ENCODE assay signal across 1 cellular context in genomic region chr12:49902399-49903350, GRCh38.
TF ChIP-seq lines count a peak whose summit lies in the region.

No MANE protein-coding gene starts in this region.

TF ChIP-seq in GM23338, 12 proteins besides CTCF, POLR2A, EP300 and RAD21 (continued from another document):
- TF ChIP-seq ETS1 (IDR thresholded peaks at IDR 0.05): no peak
- TF ChIP-seq REST (IDR thresholded peaks at IDR 0.05; ENCODE audit: unreplicated experiment): no peak
- TF ChIP-seq, protein P1, sequence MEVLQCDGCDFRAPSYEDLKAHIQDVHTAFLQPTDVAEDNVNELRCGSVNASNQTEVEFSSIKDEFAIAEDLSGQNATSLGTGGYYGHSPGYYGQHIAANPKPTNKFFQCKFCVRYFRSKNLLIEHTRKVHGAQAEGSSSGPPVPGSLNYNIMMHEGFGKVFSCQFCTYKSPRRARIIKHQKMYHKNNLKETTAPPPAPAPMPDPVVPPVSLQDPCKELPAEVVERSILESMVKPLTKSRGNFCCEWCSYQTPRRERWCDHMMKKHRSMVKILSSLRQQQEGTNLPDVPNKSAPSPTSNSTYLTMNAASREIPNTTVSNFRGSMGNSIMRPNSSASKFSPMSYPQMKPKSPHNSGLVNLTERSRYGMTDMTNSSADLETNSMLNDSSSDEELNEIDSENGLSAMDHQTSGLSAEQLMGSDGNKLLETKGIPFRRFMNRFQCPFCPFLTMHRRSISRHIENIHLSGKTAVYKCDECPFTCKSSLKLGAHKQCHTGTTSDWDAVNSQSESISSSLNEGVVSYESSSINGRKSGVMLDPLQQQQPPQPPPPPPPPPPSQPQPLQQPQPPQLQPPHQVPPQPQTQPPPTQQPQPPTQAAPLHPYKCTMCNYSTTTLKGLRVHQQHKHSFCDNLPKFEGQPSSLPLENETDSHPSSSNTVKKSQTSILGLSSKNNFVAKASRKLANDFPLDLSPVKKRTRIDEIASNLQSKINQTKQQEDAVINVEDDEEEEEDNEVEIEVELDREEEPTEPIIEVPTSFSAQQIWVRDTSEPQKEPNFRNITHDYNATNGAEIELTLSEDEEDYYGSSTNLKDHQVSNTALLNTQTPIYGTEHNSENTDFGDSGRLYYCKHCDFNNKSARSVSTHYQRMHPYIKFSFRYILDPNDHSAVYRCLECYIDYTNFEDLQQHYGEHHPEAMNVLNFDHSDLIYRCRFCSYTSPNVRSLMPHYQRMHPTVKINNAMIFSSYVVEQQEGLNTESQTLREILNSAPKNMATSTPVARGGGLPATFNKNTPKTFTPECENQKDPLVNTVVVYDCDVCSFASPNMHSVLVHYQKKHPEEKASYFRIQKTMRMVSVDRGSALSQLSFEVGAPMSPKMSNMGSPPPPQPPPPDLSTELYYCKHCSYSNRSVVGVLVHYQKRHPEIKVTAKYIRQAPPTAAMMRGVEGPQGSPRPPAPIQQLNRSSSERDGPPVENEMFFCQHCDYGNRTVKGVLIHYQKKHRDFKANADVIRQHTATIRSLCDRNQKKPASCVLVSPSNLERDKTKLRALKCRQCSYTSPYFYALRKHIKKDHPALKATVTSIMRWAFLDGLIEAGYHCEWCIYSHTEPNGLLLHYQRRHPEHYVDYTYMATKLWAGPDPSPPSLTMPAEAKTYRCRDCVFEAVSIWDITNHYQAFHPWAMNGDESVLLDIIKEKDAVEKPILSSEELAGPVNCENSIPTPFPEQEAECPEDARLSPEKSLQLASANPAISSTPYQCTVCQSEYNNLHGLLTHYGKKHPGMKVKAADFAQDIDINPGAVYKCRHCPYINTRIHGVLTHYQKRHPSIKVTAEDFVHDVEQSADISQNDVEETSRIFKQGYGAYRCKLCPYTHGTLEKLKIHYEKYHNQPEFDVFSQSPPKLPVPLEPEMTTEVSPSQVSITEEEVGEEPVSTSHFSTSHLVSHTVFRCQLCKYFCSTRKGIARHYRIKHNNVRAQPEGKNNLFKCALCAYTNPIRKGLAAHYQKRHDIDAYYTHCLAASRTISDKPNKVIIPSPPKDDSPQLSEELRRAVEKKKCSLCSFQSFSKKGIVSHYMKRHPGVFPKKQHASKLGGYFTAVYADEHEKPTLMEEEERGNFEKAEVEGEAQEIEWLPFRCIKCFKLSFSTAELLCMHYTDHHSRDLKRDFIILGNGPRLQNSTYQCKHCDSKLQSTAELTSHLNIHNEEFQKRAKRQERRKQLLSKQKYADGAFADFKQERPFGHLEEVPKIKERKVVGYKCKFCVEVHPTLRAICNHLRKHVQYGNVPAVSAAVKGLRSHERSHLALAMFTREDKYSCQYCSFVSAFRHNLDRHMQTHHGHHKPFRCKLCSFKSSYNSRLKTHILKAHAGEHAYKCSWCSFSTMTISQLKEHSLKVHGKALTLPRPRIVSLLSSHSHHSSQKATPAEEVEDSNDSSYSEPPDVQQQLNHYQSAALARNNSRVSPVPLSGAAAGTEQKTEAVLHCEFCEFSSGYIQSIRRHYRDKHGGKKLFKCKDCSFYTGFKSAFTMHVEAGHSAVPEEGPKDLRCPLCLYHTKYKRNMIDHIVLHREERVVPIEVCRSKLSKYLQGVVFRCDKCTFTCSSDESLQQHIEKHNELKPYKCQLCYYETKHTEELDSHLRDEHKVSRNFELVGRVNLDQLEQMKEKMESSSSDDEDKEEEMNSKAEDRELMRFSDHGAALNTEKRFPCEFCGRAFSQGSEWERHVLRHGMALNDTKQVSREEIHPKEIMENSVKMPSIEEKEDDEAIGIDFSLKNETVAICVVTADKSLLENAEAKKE (CRISPR knock-in tag; IDR thresholded peaks at IDR 0.05): no peak
- TF ChIP-seq JUNB (IDR thresholded peaks at IDR 0.05; ENCODE audit: unreplicated experiment): no peak
- no peak for TF ChIP-seq NANOG (IDR thresholded peaks at IDR 0.05; ENCODE audit: borderline replicate concordance)
- no peak for TF ChIP-seq ZNF114 (CRISPR knock-in tag; IDR thresholded peaks at IDR 0.05)
- TF ChIP-seq EZH2phosphoT487 (IDR thresholded peaks at IDR 0.05; ENCODE audit: unreplicated experiment): no peak
- TF ChIP-seq CREB1 (CRISPR knock-in tag; IDR thresholded peaks at IDR 0.05; ENCODE audit: low read depth): no peak
- no peak for TF ChIP-seq EZH2 (IDR thresholded peaks at IDR 0.05; ENCODE audit: low read depth, unreplicated experiment)
- no peak for TF ChIP-seq STAT1 (IDR thresholded peaks at IDR 0.05; ENCODE audit: unreplicated experiment)
TF ChIP-seq in GM23338: peak in this region for 0.
